In genomic region chr7:54969190-54969967, GRCh38 we compare ENCODE assay signal across 1 cellular context.
TF ChIP-seq lines count a peak whose summit lies in the region.

No MANE protein-coding gene starts in this region.

TF ChIP-seq in endothelial cell of umbilical vein, 7 proteins besides CTCF, POLR2A, EP300 and RAD21:
- peak; percentile 35 for TF ChIP-seq FOS (IDR thresholded peaks at IDR 0.05; ENCODE audit: borderline replicate concordance, insufficient read depth, low read length)
- no peak for TF ChIP-seq JUN (IDR thresholded peaks at IDR 0.05; ENCODE audit: borderline replicate concordance, insufficient read depth, insufficient read length, low read depth)
- no peak for TF ChIP-seq MAX (IDR thresholded peaks at IDR 0.05; ENCODE audit: insufficient read depth, insufficient read length)
TF ChIP-seq in endothelial cell of umbilical vein: peak in this region for 1.
